ENCODE assay signal across 8 cellular contexts in the genomic region with DNA sequence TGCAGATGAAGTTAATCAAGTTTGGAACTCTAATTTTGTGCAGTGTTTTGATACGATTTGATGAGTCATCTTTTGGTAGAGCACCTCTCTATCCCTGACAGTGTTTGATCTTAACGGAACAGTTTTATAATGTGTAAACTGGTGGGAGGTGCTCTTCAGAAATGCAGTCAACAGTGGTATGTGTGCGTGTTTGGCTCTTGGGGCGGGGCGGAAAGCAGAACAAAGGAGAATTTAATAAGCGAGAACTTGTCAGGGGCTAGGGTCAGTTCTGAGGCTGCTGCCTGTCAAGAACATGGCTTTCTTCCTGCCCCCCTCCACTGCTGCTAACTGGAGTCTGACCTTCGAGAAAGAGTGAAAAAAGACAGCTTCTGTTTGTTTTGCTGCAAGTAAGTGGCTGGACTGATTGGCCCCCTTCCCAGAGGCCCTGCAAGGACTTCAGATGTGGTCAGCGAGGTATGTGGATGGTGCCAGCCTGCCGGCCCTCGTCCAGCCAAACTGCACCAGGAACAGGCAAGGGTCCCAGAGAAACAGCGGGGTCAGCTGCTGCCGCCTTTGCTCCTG. TPM values are rescaled to one million over a fixed set of nuclear protein-coding genes. Genes with fewer than 3 reads are reported as not detected.
DNase-seq lines count a peak whose midpoint lies in the region; ATAC-seq and TF ChIP-seq lines count a peak whose summit lies in the region.

No MANE protein-coding gene starts in this region.

- POLR2A ChIA-PET in Panc1 (lab: Charles Lee) = no interaction called here

- H4K20me1 ChIP-seq in BLaER1 = peaks cover 57% of the 10 kb centered on the region

- peaks cover 91% of the 10 kb centered on the region for H3K36me3 ChIP-seq in BLaER1
- peaks cover 2% of the 10 kb centered on the region; the same call in 1 of the 2 replicates for H3K36me3 ChIP-seq in Panc1 (ENCODE audit: control insufficient read depth, insufficient read depth, low read length)
- H3K36me3 ChIP-seq in cardiac muscle cell = no peaks in the 10 kb centered on the region

- H3K9me3 ChIP-seq in BLaER1 (no peaks in the 10 kb centered on the region), Panc1 (ENCODE audit: control insufficient read depth, insufficient read depth, low read depth, low read length) (no peaks in the 10 kb centered on the region), cardiac muscle cell (ENCODE audit: low read depth) (no peaks in the 10 kb centered on the region)

- BruUV-seq in Panc1 (replicated peaks; lab: Mats Ljungman, UMichigan) = no TSS peak

- CTCF ChIA-PET in Panc1 (lab: Charles Lee) = interaction anchor here (0.9 kb wide), 2 partner anchors 21 to 54 kb away, joined by 3 to 5 read pairs; no protein-coding TSS in a partner anchor

- DNase-seq in Panc1 (ENCODE audit: low read depth, low spot score) (no peak), cardiac muscle cell (ENCODE audit: low read depth in 1 of 2, low spot score in 1 of 2) (peak; percentile 41 to 89), retina (peak; percentile 39), NCI-H1694 (lab: John Stamatoyannopoulos, UW) (no peak), MV-4-11 (lab: John Stamatoyannopoulos, UW) (no peak), NOMO-1 treated with DMSO at 0.1 percent for 48 hours (lab: John Stamatoyannopoulos, UW; ENCODE audit: unreplicated experiment) (no peak)
- DNase-seq in activated naive CD4-positive, alpha-beta T cell treated with anti-CD3 and anti-CD28 coated beads, Interleukin-2, amount 50 U/mL, for 16 hours = peak; percentile 78

- no peak overlapping the region for H3K9ac ChIP-seq in BLaER1

- H3K27me3 ChIP-seq in BLaER1 (no peaks in the 10 kb centered on the region), Panc1 (ENCODE audit: control insufficient read depth, insufficient read depth, low read length) (no peaks in the 10 kb centered on the region), cardiac muscle cell (no peaks in the 10 kb centered on the region)

- H3K4me2 ChIP-seq in BLaER1 = no peak overlapping the region

- TF ChIP-seq CTCF in Panc1 (IDR thresholded peaks at IDR 0.05) = no peak
- no peak for TF ChIP-seq CTCF in cardiac muscle cell (IDR thresholded peaks at IDR 0.05; ENCODE audit: low read depth, low read length)

- ATAC-seq in Panc1 = peak; percentile 85

- H3K4me3 ChIP-seq in BLaER1 (no peak overlapping the region), Panc1 (ENCODE audit: low read depth in 2 of 2, low read length in 2 of 2) (peak overlapping the region in 1 of 2 experiments; percentile 29; a peak in 2 of 4 replicates), cardiac muscle cell (no peak overlapping the region)

- H3K4me1 ChIP-seq in BLaER1 (peaks cover 36% of the 10 kb centered on the region), Panc1 (ENCODE audit: control insufficient read depth, insufficient read depth, low read length) (peaks cover 45% of the 10 kb centered on the region), cardiac muscle cell (ENCODE audit: low read depth) (peaks cover 38% of the 10 kb centered on the region)

- intact Hi-C loops in Panc1 (cut with micrococcal nuclease; ENCODE audit: unreplicated experiment) = no loop called here

- in situ Hi-C loops in Panc1 (cut with HindIII; ENCODE audit: low pct_unique_long_range_greater_than_20kb, low sequenced_read_pairs) = no loop called here

- peak overlapping the region; percentile 26; the same call in 1 of the 2 replicates for H3K27ac ChIP-seq in BLaER1
- peak overlapping the region; percentile 86 for H3K27ac ChIP-seq in Panc1 (ENCODE audit: low read length)
- H3K27ac ChIP-seq in cardiac muscle cell = peak overlapping the region; percentile 79

RNA-seq across cellular contexts. Expression of gene BBC3, which starts 40.8 kb away (rescaled TPM):
- total RNA-seq in Panc1 (2021; ENCODE audit: unreplicated experiment) (7.6 TPM), cardiac muscle cell (19.1 and 21.5 TPM in 2 replicates)
- 12.9 TPM for polyA plus RNA-seq in Panc1 (2012; ENCODE audit: insufficient read length)
- 12.9 and 19.2 TPM in 2 replicates for polyA plus RNA-seq in cardiac muscle cell

RNA-seq across cellular contexts. Expression of gene SAE1, which starts 59.6 kb away (rescaled TPM):
- 140 TPM for total RNA-seq in Panc1 (2021; ENCODE audit: unreplicated experiment)
- 112 TPM for polyA plus RNA-seq in Panc1 (2012; ENCODE audit: insufficient read length)
- 128 and 148 TPM in 2 replicates for total RNA-seq in cardiac muscle cell
- polyA plus RNA-seq in cardiac muscle cell = 171 and 213 TPM in 2 replicates

Comparison
In these comparisons a context has a peak if more than half of its experiments do, and no peak if none do; other contexts are left out.
1. H3K27ac ChIP-seq: peak in every context shown above with its lines; median percentile 86 in Panc1; 79 in cardiac muscle cell; 26 in BLaER1.
2. DNase-seq: peak in activated naive CD4-positive, alpha-beta T cell treated with anti-CD3 and anti-CD28 coated beads, Interleukin-2, amount 50 U/mL, for 16 hours (single experiment), cardiac muscle cell (2 of 2) and retina (single experiment); none in Panc1 (single experiment), NCI-H1694 (single experiment), MV-4-11 (single experiment) and NOMO-1 treated with DMSO at 0.1 percent for 48 hours (single experiment).